ENCODE assay signal across 33 cellular contexts in the genomic region with DNA sequence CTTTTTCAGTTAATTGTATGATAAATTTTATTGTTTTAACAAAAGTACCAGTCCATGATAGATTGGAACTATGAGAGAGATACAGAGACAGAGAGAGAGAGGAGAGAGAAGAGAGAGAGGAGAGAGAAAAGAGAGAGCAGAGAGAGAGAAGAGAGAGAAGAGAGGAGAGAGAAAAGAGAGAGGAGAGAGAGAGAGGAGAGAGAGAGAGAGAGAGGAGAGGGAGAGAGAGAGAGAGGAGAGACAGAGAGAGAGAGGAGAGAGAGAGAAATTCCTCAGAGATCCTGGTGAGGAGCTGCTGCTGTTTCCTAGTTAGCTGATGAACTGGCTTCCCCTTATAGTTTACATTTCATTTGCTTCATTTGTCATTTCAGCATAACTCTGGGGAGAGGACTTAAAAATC. TPM values are rescaled to one million over a fixed set of nuclear protein-coding genes. Genes with fewer than 3 reads are reported as not detected.
DNase-seq lines count a peak whose midpoint lies in the region; ATAC-seq and TF ChIP-seq lines count a peak whose summit lies in the region.
"Had no signal": no experiment of that assay in that cellular context is flagged by ENCODE, and none has a peak within 500 bp of the region (broad histone marks: within the 10 kb centered on the region; RNA-seq: fewer than 3 reads in every experiment).

No MANE protein-coding gene starts in this region.

- intact Hi-C loops in natural killer cell (cut with micrococcal nuclease): no loop called here
- intact Hi-C loops in CD4-positive, alpha-beta memory T cell (cut with micrococcal nuclease): no loop called here

- H3K4me1 Mint-ChIP-seq in natural killer cell (peaks cover 19 to 26% of the 10 kb centered on the region in 2 donors), immature natural killer cell (peaks cover 29 to 39% of the 10 kb centered on the region in 2 donors)
- H3K4me1 Mint-ChIP-seq in natural killer cell treated with Interleukin-12 subunit alpha and Interleukin-12 subunit beta and Interleukin-15 and Interleukin-18, amount 100 ng/mL, for 72 hours (ENCODE audit: low read depth in 2 of 2): peaks cover 6 to 10% of the 10 kb centered on the region in 2 donors
- no peaks in the 10 kb centered on the region for H3K4me1 Mint-ChIP-seq in activated T-helper 17 cell treated with anti-CD3 and anti-CD28 coated beads, Interleukin-2, amount 50 U/mL, for 72 hours
- peaks cover 0 to 8% (median 2%) of the 10 kb centered on the region in 4 donors for H3K4me1 Mint-ChIP-seq in CD4-positive, alpha-beta memory T cell
- H3K4me1 Mint-ChIP-seq: nephron had no signal

- H3K4me3 ChIP-seq in effector memory CD4-positive, alpha-beta T cell (ENCODE audit: insufficient read depth, low read depth, low read length, poor library complexity, severe bottlenecking): no peak overlapping the region
- H3K4me3 ChIP-seq in CD4-positive, alpha-beta memory T cell (ENCODE audit: low read length in 2 of 2): no peak overlapping the region
- H3K4me3 ChIP-seq: K562, Peyer's patch, SJCRH30 had no signal

- TF ChIP-seq CTCF in natural killer cell (IDR thresholded peaks at IDR 0.05): no peak

- H3K9me3 Mint-ChIP-seq in natural killer cell (no peaks in the 10 kb centered on the region), immature natural killer cell (no peaks in the 10 kb centered on the region)
- no peaks in the 10 kb centered on the region for H3K9me3 Mint-ChIP-seq in natural killer cell treated with Interleukin-12 subunit alpha and Interleukin-12 subunit beta and Interleukin-15 and Interleukin-18, amount 100 ng/mL, for 72 hours
- no peaks in the 10 kb centered on the region for H3K9me3 Mint-ChIP-seq in activated T-helper 17 cell treated with anti-CD3 and anti-CD28 coated beads, Interleukin-2, amount 50 U/mL, for 72 hours
- H3K9me3 Mint-ChIP-seq in CD4-positive, alpha-beta memory T cell: peaks cover 0 to 6% (median 2%) of the 10 kb centered on the region in 8 donors
- H3K9me3 Mint-ChIP-seq: activated naive CD4-positive, alpha-beta T cell treated with anti-CD3 and anti-CD28 coated beads, Interleukin-2, amount 50 U/mL, for 24 hours; HFFc6 had no signal

- H3K4me3 Mint-ChIP-seq in natural killer cell (peak overlapping the region; percentile 52), immature natural killer cell (peak overlapping the region in 2 of 5 donors; percentile 35 to 60)
- H3K4me3 Mint-ChIP-seq in natural killer cell treated with Interleukin-12 subunit alpha and Interleukin-12 subunit beta and Interleukin-15 and Interleukin-18, amount 100 ng/mL, for 72 hours: no peak overlapping the region
- H3K4me3 Mint-ChIP-seq in activated T-helper 17 cell treated with anti-CD3 and anti-CD28 coated beads, Interleukin-2, amount 50 U/mL, for 72 hours: no peak overlapping the region
- no peak overlapping the region for H3K4me3 Mint-ChIP-seq in CD4-positive, alpha-beta memory T cell
- H3K4me3 Mint-ChIP-seq: activated naive CD4-positive, alpha-beta T cell treated with anti-CD3 and anti-CD28 coated beads, Interleukin-2, amount 50 U/mL, for 24 hours; CD14-positive monocyte; HFFc6; nephron had no signal

- no peaks in the 10 kb centered on the region for H3K4me1 ChIP-seq in effector memory CD4-positive, alpha-beta T cell (ENCODE audit: control insufficient read depth, insufficient read depth, low read length, poor library complexity, severe bottlenecking)
- H3K4me1 ChIP-seq in CD4-positive, alpha-beta memory T cell (ENCODE audit: insufficient read depth, low read length): no peaks in the 10 kb centered on the region
- H3K4me1 ChIP-seq: Peyer's patch had no signal

- H3K27ac ChIP-seq in effector memory CD4-positive, alpha-beta T cell (ENCODE audit: insufficient read depth, low read length, poor library complexity, severe bottlenecking): no peak overlapping the region
- no peak overlapping the region for H3K27ac ChIP-seq in CD4-positive, alpha-beta memory T cell (ENCODE audit: low read depth, low read length)
- H3K27ac ChIP-seq: Peyer's patch, SJCRH30 had no signal

- H3K9me3 ChIP-seq in effector memory CD4-positive, alpha-beta T cell (ENCODE audit: control insufficient read depth, low read length): no peaks in the 10 kb centered on the region
- H3K9me3 ChIP-seq in CD4-positive, alpha-beta memory T cell (ENCODE audit: control insufficient read depth in 1 of 2, low read length in 2 of 2): no peaks in the 10 kb centered on the region
- H3K9me3 ChIP-seq: Peyer's patch, SJCRH30 had no signal

- POLR2A ChIA-PET in CD4-positive, alpha-beta memory T cell (lab: Charles Lee; ENCODE audit: partially characterized antibody): no interaction called here

- CTCF ChIA-PET in CD4-positive, alpha-beta memory T cell (lab: Charles Lee; ENCODE audit: partially characterized antibody): no interaction called here

- no peak for DNase-seq in natural killer cell
- DNase-seq in natural killer cell treated with Interleukin-12 subunit alpha and Interleukin-12 subunit beta and Interleukin-15 and Interleukin-18, amount 100 ng/mL, for 72 hours (ENCODE audit: low spot score): no peak
- DNase-seq in immature natural killer cell: no peak
- DNase-seq in effector memory CD4-positive, alpha-beta T cell: no peak
- DNase-seq in NAMALWA (ENCODE audit: low spot score): no peak
- DNase-seq in NCI-H82 (lab: John Stamatoyannopoulos, UW): no peak
- no peak for DNase-seq in CD4-positive, alpha-beta memory T cell
- DNase-seq: 8988T; activated CD4-positive, alpha-beta T cell treated with anti-CD3 and anti-CD28 coated beads for 4 hours; activated CD8-positive, alpha-beta memory T cell treated with anti-CD3 and anti-CD28 coated beads for 24 hours; activated T-cell treated with anti-CD3 and anti-CD28 coated beads for 4 hours; amygdala; NCI-H2029; NCI-H69; Peyer's patch; SJCRH30; stimulated activated naive CD4-positive, alpha-beta T cell; T-helper 9 cell had no signal

- no peak for ATAC-seq in natural killer cell
- no peak for ATAC-seq in natural killer cell treated with Interleukin-12 subunit alpha and Interleukin-12 subunit beta and Interleukin-15 and Interleukin-18, amount 100 ng/mL, for 72 hours
- no peak for ATAC-seq in activated T-helper 17 cell treated with anti-CD3 and anti-CD28 coated beads, Interleukin-2, amount 50 U/mL, for 72 hours (replicated peaks)
- ATAC-seq: K562 had no signal

- no peaks in the 10 kb centered on the region for H3K27me3 ChIP-seq in effector memory CD4-positive, alpha-beta T cell (replicated peaks; ENCODE audit: control insufficient read depth, insufficient read depth, low read length, poor library complexity, severe bottlenecking)
- no peaks in the 10 kb centered on the region for H3K27me3 ChIP-seq in CD4-positive, alpha-beta memory T cell (ENCODE audit: insufficient read depth, low read length)
- H3K27me3 ChIP-seq: Peyer's patch, SJCRH30 had no signal

- H3K36me3 Mint-ChIP-seq in natural killer cell (no peaks in the 10 kb centered on the region), immature natural killer cell (no peaks in the 10 kb centered on the region)
- no peaks in the 10 kb centered on the region for H3K36me3 Mint-ChIP-seq in natural killer cell treated with Interleukin-12 subunit alpha and Interleukin-12 subunit beta and Interleukin-15 and Interleukin-18, amount 100 ng/mL, for 72 hours
- H3K36me3 Mint-ChIP-seq in activated T-helper 17 cell treated with anti-CD3 and anti-CD28 coated beads, Interleukin-2, amount 50 U/mL, for 72 hours (ENCODE audit: low read depth): no peaks in the 10 kb centered on the region
- no peaks in the 10 kb centered on the region for H3K36me3 Mint-ChIP-seq in CD4-positive, alpha-beta memory T cell
- H3K36me3 Mint-ChIP-seq: activated naive CD4-positive, alpha-beta T cell treated with anti-CD3 and anti-CD28 coated beads, Interleukin-2, amount 50 U/mL, for 24 hours; CD14-positive monocyte had no signal

- no peaks in the 10 kb centered on the region for H3K27me3 Mint-ChIP-seq in natural killer cell (ENCODE audit: low read depth in 2 of 2)
- peaks cover 0 to 4% of the 10 kb centered on the region in 2 donors for H3K27me3 Mint-ChIP-seq in natural killer cell treated with Interleukin-12 subunit alpha and Interleukin-12 subunit beta and Interleukin-15 and Interleukin-18, amount 100 ng/mL, for 72 hours
- no peaks in the 10 kb centered on the region for H3K27me3 Mint-ChIP-seq in activated T-helper 17 cell treated with anti-CD3 and anti-CD28 coated beads, Interleukin-2, amount 50 U/mL, for 72 hours
- peaks cover 3 to 14% (median 4%) of the 10 kb centered on the region in 3 donors for H3K27me3 Mint-ChIP-seq in immature natural killer cell (ENCODE audit: low read depth in 3 of 3)
- no peaks in the 10 kb centered on the region for H3K27me3 Mint-ChIP-seq in CD4-positive, alpha-beta memory T cell
- H3K27me3 Mint-ChIP-seq: activated naive CD4-positive, alpha-beta T cell treated with anti-CD3 and anti-CD28 coated beads, Interleukin-2, amount 50 U/mL, for 24 hours had no signal

- H3K27ac Mint-ChIP-seq in natural killer cell (peak overlapping the region; percentile 2 to 15), immature natural killer cell (peak overlapping the region; percentile 8 to 61 (median 45))
- H3K27ac Mint-ChIP-seq in natural killer cell treated with Interleukin-12 subunit alpha and Interleukin-12 subunit beta and Interleukin-15 and Interleukin-18, amount 100 ng/mL, for 72 hours: no peak overlapping the region
- peak overlapping the region; percentile 61 for H3K27ac Mint-ChIP-seq in activated T-helper 17 cell treated with anti-CD3 and anti-CD28 coated beads, Interleukin-2, amount 50 U/mL, for 72 hours
- no peak overlapping the region for H3K27ac Mint-ChIP-seq in CD4-positive, alpha-beta memory T cell
- H3K27ac Mint-ChIP-seq: activated naive CD4-positive, alpha-beta T cell treated with anti-CD3 and anti-CD28 coated beads, Interleukin-2, amount 50 U/mL, for 24 hours; HFFc6; nephron had no signal

- H3K36me3 ChIP-seq in effector memory CD4-positive, alpha-beta T cell (ENCODE audit: control insufficient read depth, insufficient read depth, low read length): no peaks in the 10 kb centered on the region
- no peaks in the 10 kb centered on the region for H3K36me3 ChIP-seq in CD4-positive, alpha-beta memory T cell (ENCODE audit: insufficient read depth, low read length)
- H3K36me3 ChIP-seq: Peyer's patch, SJCRH30 had no signal

RNA-seq across cellular contexts. Expression of a gene that starts 10.6 kb away (rescaled TPM):
- total RNA-seq in natural killer cell: not detected
- total RNA-seq in natural killer cell treated with Interleukin-12 subunit alpha and Interleukin-12 subunit beta and Interleukin-15 and Interleukin-18, amount 100 ng/mL, for 72 hours: not detected
- not detected for total RNA-seq in activated T-helper 17 cell treated with anti-CD3 and anti-CD28 coated beads, Interleukin-2, amount 50 U/mL, for 72 hours
- not detected for polyA plus RNA-seq in immature natural killer cell
- not detected for total RNA-seq in CD4-positive, alpha-beta memory T cell
- polyA plus RNA-seq in CD4-positive, alpha-beta memory T cell: not detected
- total RNA-seq: bronchial epithelial cell, G401, HFFc6, kidney epithelial cell, lower leg skin, osteoblast, Peyer's patch, SJCRH30, skeletal muscle tissue, temporal lobe, ureter had no signal
- polyA plus RNA-seq: CD14-positive monocyte, esophagus, K562 had no signal

RNA-seq across cellular contexts. Expression of a gene that starts 23.5 kb away (rescaled TPM):
- not detected for total RNA-seq in natural killer cell
- not detected for total RNA-seq in natural killer cell treated with Interleukin-12 subunit alpha and Interleukin-12 subunit beta and Interleukin-15 and Interleukin-18, amount 100 ng/mL, for 72 hours
- not detected for total RNA-seq in activated T-helper 17 cell treated with anti-CD3 and anti-CD28 coated beads, Interleukin-2, amount 50 U/mL, for 72 hours
- not detected for polyA plus RNA-seq in immature natural killer cell
- total RNA-seq in CD4-positive, alpha-beta memory T cell: not detected
- not detected for polyA plus RNA-seq in CD4-positive, alpha-beta memory T cell
- total RNA-seq: bronchial epithelial cell, G401, HFFc6, K562, kidney epithelial cell, lower leg skin, osteoblast, Peyer's patch, SJCRH30, skeletal muscle tissue, temporal lobe, ureter had no signal
- polyA plus RNA-seq: CD14-positive monocyte, K562 had no signal

RNA-seq across cellular contexts. Expression of a gene that starts 48.1 kb away (rescaled TPM):
- total RNA-seq in natural killer cell: 10 to 100 TPM; 64.8 to 84.6 (median 84.1) TPM
- 10 to 100 TPM; 55.6 to 61.1 TPM for total RNA-seq in natural killer cell treated with Interleukin-12 subunit alpha and Interleukin-12 subunit beta and Interleukin-15 and Interleukin-18, amount 100 ng/mL, for 72 hours
- 10 to 100 TPM; 26.1 to 39.6 TPM for total RNA-seq in activated T-helper 17 cell treated with anti-CD3 and anti-CD28 coated beads, Interleukin-2, amount 50 U/mL, for 72 hours
- 10 to 100 TPM; 41.4 to 69.4 (median 45.9) TPM for polyA plus RNA-seq in immature natural killer cell
- 10 to 100 TPM; 44.4 to 44.7 TPM for total RNA-seq in CD4-positive, alpha-beta memory T cell
- polyA plus RNA-seq in CD4-positive, alpha-beta memory T cell: 10 to 100 TPM; 28.2 to 34.6 TPM

RNA-seq across cellular contexts. Expression of a gene that starts 48.9 kb away (rescaled TPM):
- 100 to 1,000 TPM; 184 to 220 (median 197) TPM for total RNA-seq in natural killer cell
- 100 to 1,000 TPM; 115 to 227 TPM for total RNA-seq in natural killer cell treated with Interleukin-12 subunit alpha and Interleukin-12 subunit beta and Interleukin-15 and Interleukin-18, amount 100 ng/mL, for 72 hours
- total RNA-seq in activated T-helper 17 cell treated with anti-CD3 and anti-CD28 coated beads, Interleukin-2, amount 50 U/mL, for 72 hours: 10 to 100 TPM; 48.1 to 78.3 TPM
- 10 to 100 TPM; 10.5 to 24.9 (median 12.1) TPM for polyA plus RNA-seq in immature natural killer cell
- total RNA-seq in CD4-positive, alpha-beta memory T cell: 10 to 100 TPM; 45.4 to 46.0 TPM
- polyA plus RNA-seq in CD4-positive, alpha-beta memory T cell: 1 to 10 TPM; 1.7 to 3.8 TPM

RNA-seq across cellular contexts. Expression of a gene that starts 57.8 kb away (rescaled TPM):
- total RNA-seq in natural killer cell: not detected
- not detected for total RNA-seq in natural killer cell treated with Interleukin-12 subunit alpha and Interleukin-12 subunit beta and Interleukin-15 and Interleukin-18, amount 100 ng/mL, for 72 hours
- not detected for total RNA-seq in activated T-helper 17 cell treated with anti-CD3 and anti-CD28 coated beads, Interleukin-2, amount 50 U/mL, for 72 hours
- not detected for polyA plus RNA-seq in immature natural killer cell
- not detected for total RNA-seq in CD4-positive, alpha-beta memory T cell
- not detected for polyA plus RNA-seq in CD4-positive, alpha-beta memory T cell
- total RNA-seq: bronchial epithelial cell, G401, HFFc6, kidney epithelial cell, lower leg skin, Peyer's patch, skeletal muscle tissue, temporal lobe, ureter had no signal
- polyA plus RNA-seq: CD14-positive monocyte had no signal

Comparison
In these comparisons a context has a peak if more than half of its experiments do, and no peak if none do; other contexts are left out.
1. H3K27ac Mint-ChIP-seq: peak in natural killer cell (2 of 2), activated T-helper 17 cell treated with anti-CD3 and anti-CD28 coated beads, Interleukin-2, amount 50 U/mL, for 72 hours (single experiment) and immature natural killer cell (6 of 6); none in natural killer cell treated with Interleukin-12 subunit alpha and Interleukin-12 subunit beta and Interleukin-15 and Interleukin-18, amount 100 ng/mL, for 72 hours (0 of 2) and CD4-positive, alpha-beta memory T cell (0 of 7).